8 cellular contexts compared by ENCODE assay signal in the genomic region with DNA sequence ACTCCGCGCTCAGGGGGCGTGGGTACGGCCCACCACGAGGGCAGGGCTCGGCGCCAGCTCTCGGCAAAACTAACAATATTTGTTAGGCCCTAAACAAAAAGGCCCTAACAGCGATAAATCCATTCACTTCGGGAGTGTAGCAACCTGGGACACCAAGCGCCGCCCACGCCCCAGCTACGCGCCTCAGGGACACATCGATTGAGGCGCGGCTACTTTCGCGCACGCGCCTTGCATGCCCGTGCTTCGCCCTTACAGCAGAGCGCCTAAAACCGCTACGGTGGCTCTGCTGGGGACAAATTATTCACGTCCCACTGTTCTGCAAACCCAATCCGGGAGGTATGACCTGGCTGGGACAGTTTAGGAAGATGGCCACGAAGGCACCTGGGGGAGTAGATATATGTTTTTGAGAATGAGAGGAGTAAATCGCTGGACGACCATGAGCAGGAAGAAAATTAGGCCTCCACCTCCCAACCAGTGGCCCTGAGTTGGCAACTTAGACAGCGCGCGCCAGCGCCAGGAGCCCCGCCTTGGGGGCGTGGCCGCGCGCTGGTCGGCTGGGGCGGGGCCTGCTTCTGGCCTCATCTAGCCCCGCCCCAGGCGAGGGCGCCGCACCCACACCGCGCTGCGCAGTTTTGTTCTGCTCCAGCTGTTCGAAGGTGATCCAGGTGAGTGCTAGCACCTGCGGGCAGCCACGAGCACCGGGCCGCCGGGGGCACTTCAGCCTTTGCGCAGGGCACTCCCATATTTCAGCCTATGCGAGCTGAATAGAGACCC. TPM values are rescaled to one million over a fixed set of nuclear protein-coding genes. Genes with fewer than 3 reads are reported as not detected.
DNase-seq lines count a peak whose midpoint lies in the region; ATAC-seq and TF ChIP-seq lines count a peak whose summit lies in the region.

Gene MGST3, plus strand, starts transcription at position 606 of the 774 bp plus-strand sequence. CDS start 18,614 bp downstream, outside the sequence.

- H3K4me3 Mint-ChIP-seq in endothelial cell (ENCODE audit: unreplicated experiment): no peak within 1 kb of the TSS

- H3K9me3 Mint-ChIP-seq in endothelial cell (ENCODE audit: unreplicated experiment): no peaks in the 10 kb centered on the region

- H3K27ac Mint-ChIP-seq in endothelial cell (ENCODE audit: unreplicated experiment): no peak within 1 kb of the TSS

- H3K9ac ChIP-seq in OCI-LY3 (ENCODE audit: low read length): peak within 1 kb of the TSS; percentile 93

- no peaks in the 10 kb centered on the region for H3K36me3 Mint-ChIP-seq in endothelial cell (ENCODE audit: low read depth, unreplicated experiment)

- no peak for TF ChIP-seq CTCF in OCI-LY3 (IDR thresholded peaks at IDR 0.05; ENCODE audit: low read depth, low read length)
- no peak for TF ChIP-seq CTCF in endothelial cell (IDR thresholded peaks at IDR 0.05; ENCODE audit: unreplicated experiment)

- H3K36me3 ChIP-seq in OCI-LY3 (replicated peaks; ENCODE audit: low read depth, low read length) (no peaks in the 10 kb centered on the region), mesodermal cell (ENCODE audit: control insufficient read depth, insufficient read depth, low read length) (peaks cover 11% of the 10 kb centered on the region)

- peaks cover 42% of the 10 kb centered on the region for H3K27me3 ChIP-seq in OCI-LY3 (ENCODE audit: low read depth, low read length)

- peak within 1 kb of the TSS; percentile 98 for H3K4me2 ChIP-seq in OCI-LY3 (ENCODE audit: low read length)

- 0 to 1% methylated on average over 44 to 53 of the region's 58 CpGs for WGBS in mesodermal cell (ENCODE audit: insufficient coverage in 2 of 2), 2 experiments

- peak within 1 kb of the TSS; percentile 69 for H3K27ac ChIP-seq in OCI-LY3 (ENCODE audit: low read length)
- peak within 1 kb of the TSS; percentile 92 for H3K27ac ChIP-seq in mesodermal cell (ENCODE audit: low read depth, low read length, severe bottlenecking)

- DNase-seq in DMS 273 treated with DMSO at 0.1 percent for 48 hours (lab: John Stamatoyannopoulos, UW): peak; percentile 94
- DNase-seq in HuH-7.5 (ENCODE audit: low spot score): peak; percentile 64
- DNase-seq in activated CD8-positive, alpha-beta memory T cell treated with anti-CD3 and anti-CD28 coated beads, Interleukin-2, amount 50 U/mL, for 48 hours: peak; percentile 96
- DNase-seq in endothelial cell (ENCODE audit: low spot score): peak; percentile 92
- peak; percentile 90 for DNase-seq in stimulated activated CD8-positive, alpha-beta memory T cell treated with anti-CD3 and anti-CD28 coated beads, Interleukin-15, amount 100 ng/mL, for 4 hours (ENCODE audit: low read depth in 2 of 2)

- peaks cover 1% of the 10 kb centered on the region for H3K27me3 Mint-ChIP-seq in endothelial cell (ENCODE audit: unreplicated experiment)

- H3K4me1 Mint-ChIP-seq in endothelial cell (ENCODE audit: unreplicated experiment): peaks cover 12% of the 10 kb centered on the region

- H3K4me1 ChIP-seq in OCI-LY3 (ENCODE audit: low read length) (peaks cover 40% of the 10 kb centered on the region), mesodermal cell (ENCODE audit: control insufficient read depth, insufficient read depth, low read length, poor library complexity, severe bottlenecking) (peaks cover 24% of the 10 kb centered on the region)

- H3K4me3 ChIP-seq in OCI-LY3 (ENCODE audit: low read length): peak within 1 kb of the TSS; percentile 92
- peak within 1 kb of the TSS; percentile 88 for H3K4me3 ChIP-seq in mesodermal cell (ENCODE audit: extremely low read depth, insufficient read depth, low read length, poor library complexity, severe bottlenecking)

- no peaks in the 10 kb centered on the region for H3K79me2 ChIP-seq in OCI-LY3 (ENCODE audit: low read length)

- peak within 1 kb of the TSS; percentile 95 for H2AFZ ChIP-seq in OCI-LY3 (ENCODE audit: low read depth, low read length)

- H4K20me1 ChIP-seq in OCI-LY3 (ENCODE audit: insufficient read depth, low read length): peaks cover 25% of the 10 kb centered on the region; the same call in 1 of the 2 replicates

- H3K9me3 ChIP-seq in OCI-LY3 (ENCODE audit: insufficient read depth, low read length) (no peaks in the 10 kb centered on the region), mesodermal cell (ENCODE audit: control insufficient read depth, low read length) (no peaks in the 10 kb centered on the region)

- peak; percentile 89 for ATAC-seq in GM21528 (IDR thresholded peaks at IDR 0.05; ENCODE audit: low FRiP score, unreplicated experiment)

RNA-seq across cellular contexts. Expression of gene MGST3, which starts in this region (rescaled TPM):
- total RNA-seq in endothelial cell (ENCODE audit: unreplicated experiment): 156 TPM
- 182 TPM for polyA plus RNA-seq in mesodermal cell (2013, experiment 1 of 2)
- 173 TPM for polyA plus RNA-seq in mesodermal cell (2013, experiment 2 of 2)

Comparison
In these comparisons a context has a peak if more than half of its experiments do, and no peak if none do; other contexts are left out.
1. Peak in every context shown above with its lines: DNase-seq, ATAC-seq, H3K4me3 ChIP-seq and H3K27ac ChIP-seq.